ENCODE assay signal across 17 cellular contexts in genomic region chr1:17161137-17161700, GRCh38. TPM values are rescaled to one million over a fixed set of nuclear protein-coding genes. Genes with fewer than 3 reads are reported as not detected.
DNase-seq lines count a peak whose midpoint lies in the region; ATAC-seq, FAIRE-seq and TF ChIP-seq lines count a peak whose summit lies in the region.
"Had no signal": no experiment of that assay in that cellular context is flagged by ENCODE, and none has a peak within 500 bp of the region (broad histone marks: within the 10 kb centered on the region; RNA-seq: fewer than 3 reads in every experiment).

No MANE protein-coding gene starts in this region.

- ATAC-seq in activated CD8-positive, alpha-beta memory T cell treated with anti-CD3 and anti-CD28 coated beads, Interleukin-2, amount 10 ng/mL, durations not matched to agents 7 days and 5 days: no peak
- peak; percentile 84 for ATAC-seq in K562
- peak; percentile 48 for ATAC-seq in upper lobe of right lung
- no peak for ATAC-seq in foreskin keratinocyte

- in situ Hi-C loops in K562 (cut with MboI): no loop called here

- H3K4me2 ChIP-seq in K562 (ENCODE audit: insufficient read depth, low read length): peak overlapping the region; percentile 31; the same call in 1 of the 2 replicates

- peaks cover 6% of the 10 kb centered on the region for H3K4me1 Mint-ChIP-seq in activated CD8-positive, alpha-beta memory T cell treated with anti-CD3 and anti-CD28 coated beads, Interleukin-2, amount 10 ng/mL, durations not matched to agents 7 days and 5 days
- H3K4me1 Mint-ChIP-seq: mesothelial cell of epicardium had no signal

- no peaks in the 10 kb centered on the region for H3K79me2 ChIP-seq in K562 (ENCODE audit: control insufficient read depth, insufficient read depth, low read length)

- BruUV-seq in K562 (replicated peaks; lab: Mats Ljungman, UMichigan): no TSS peak

- H2AFZ ChIP-seq in K562 (ENCODE audit: low read depth, low read length): peak overlapping the region; percentile 85

- TF ChIP-seq RAD21 in K562 (CRISPR knock-in tag; conservative IDR thresholded peaks at IDR 0.05 in 1 of 2, IDR thresholded peaks at IDR 0.05 in 1 of 2): no peak

- TF ChIP-seq EP300 in K562 (IDR thresholded peaks at IDR 0.05; ENCODE audit: low read length): no peak

- no peak overlapping the region for H3K4me3 Mint-ChIP-seq in activated CD8-positive, alpha-beta memory T cell treated with anti-CD3 and anti-CD28 coated beads, Interleukin-2, amount 10 ng/mL, durations not matched to agents 7 days and 5 days
- H3K4me3 Mint-ChIP-seq: activated naive CD8-positive, alpha-beta T cell treated with anti-CD3 and anti-CD28 coated beads for 36 hours; mesothelial cell of epicardium; T-helper 2 cell treated with Interferon-gamma antibody and Interleukin-4, amounts not matched to agents 5 μg/mL and 100 μg/mL, for 36 hours had no signal

- no peaks in the 10 kb centered on the region; the same call in 1 of the 2 replicates for H4K20me1 ChIP-seq in K562 (replicated peaks; ENCODE audit: control insufficient read depth, insufficient read depth, low read length)

- TF ChIP-seq CTCF in K562 (IDR thresholded peaks at IDR 0.05 in 2 of 3, conservative IDR thresholded peaks at IDR 0.05 in 1 of 3; ENCODE audit: insufficient read depth in 2 of 3, low read depth in 1 of 3, low read length in 3 of 3) (no peak), upper lobe of right lung (IDR thresholded peaks at IDR 0.05) (no peak), RWPE1 (conservative IDR thresholded peaks at IDR 0.05; ENCODE audit: low read depth) (no peak), foreskin keratinocyte (conservative IDR thresholded peaks at IDR 0.05) (no peak)

- peaks cover 2% of the 10 kb centered on the region for H3K9me3 Mint-ChIP-seq in activated CD8-positive, alpha-beta memory T cell treated with anti-CD3 and anti-CD28 coated beads, Interleukin-2, amount 10 ng/mL, durations not matched to agents 7 days and 5 days (ENCODE audit: low read depth)

- intact Hi-C loops in K562 (cut with micrococcal nuclease): no loop called here
- intact Hi-C loops in upper lobe of right lung (cut with DNase I): no loop called here

- H3K4me3 ChIP-seq in K562 (no peak overlapping the region), upper lobe of right lung (no peak overlapping the region)
- H3K4me3 ChIP-seq: prostate gland, uterus had no signal

- H3K9ac ChIP-seq in K562 (ENCODE audit: insufficient read depth in 1 of 2, low read depth in 2 of 2, low read length in 2 of 2): no peak overlapping the region

- no peaks in the 10 kb centered on the region for H3K9me1 ChIP-seq in K562 (ENCODE audit: control insufficient read depth, insufficient read depth, low read length)

- DNase-seq in activated CD8-positive, alpha-beta memory T cell treated with anti-CD3 and anti-CD28 coated beads, Interleukin-2, amount 10 ng/mL, durations not matched to agents 7 days and 5 days: peak; percentile 45
- no peak for DNase-seq in activated CD8-positive, alpha-beta memory T cell treated with anti-CD3 and anti-CD28 coated beads, Interleukin-2, amount 50 U/mL, for 4 hours
- DNase-seq in NAMALWA (ENCODE audit: low spot score) (peak; percentile 54), K562 (ENCODE audit: extremely low read depth in 1 of 4, low spot score in 3 of 4) (peak in 2 of 4 experiments; percentile 21 to 41), upper lobe of right lung (no peak), RWPE1 (ENCODE audit: low spot score) (no peak), foreskin keratinocyte (no peak), NCI-H2227 (lab: John Stamatoyannopoulos, UW; ENCODE audit: unreplicated experiment) (no peak)
- DNase-seq: activated naive CD8-positive, alpha-beta T cell treated with anti-CD3 and anti-CD28 coated beads for 36 hours; DMS153; NCI-H2029; stimulated activated CD8-positive, alpha-beta memory T cell treated with anti-CD3 and anti-CD28 coated beads, Interleukin-4, amount 100 ng/mL, for 48 hours; uterus had no signal

- no peaks in the 10 kb centered on the region for H3K27me3 Mint-ChIP-seq in activated CD8-positive, alpha-beta memory T cell treated with anti-CD3 and anti-CD28 coated beads, Interleukin-2, amount 10 ng/mL, durations not matched to agents 7 days and 5 days
- H3K27me3 Mint-ChIP-seq: activated naive CD8-positive, alpha-beta T cell treated with anti-CD3 and anti-CD28 coated beads for 36 hours had no signal

- no peak for TF ChIP-seq POLR2A in K562 (conservative IDR thresholded peaks at IDR 0.05)

- H3K27ac Mint-ChIP-seq in activated CD8-positive, alpha-beta memory T cell treated with anti-CD3 and anti-CD28 coated beads, Interleukin-2, amount 10 ng/mL, durations not matched to agents 7 days and 5 days: no peak overlapping the region
- H3K27ac Mint-ChIP-seq: activated naive CD8-positive, alpha-beta T cell treated with anti-CD3 and anti-CD28 coated beads for 36 hours; mesothelial cell of epicardium; T-helper 2 cell treated with Interferon-gamma antibody and Interleukin-4, amounts not matched to agents 5 μg/mL and 100 μg/mL, for 36 hours had no signal

- H3K4me1 ChIP-seq in K562 (replicated peaks in 1 of 2; ENCODE audit: control insufficient read depth in 2 of 2, insufficient read depth in 2 of 2, low read length in 2 of 2) (no peaks in the 10 kb centered on the region), upper lobe of right lung (no peaks in the 10 kb centered on the region), foreskin keratinocyte (no peaks in the 10 kb centered on the region)
- H3K4me1 ChIP-seq: prostate gland, uterus had no signal

- WGBS in K562 (ENCODE audit: insufficient coverage, low coverage, missing lambda C conversion rate): 12% methylated on average over 3 of the region's 3 CpGs

- H3K27ac ChIP-seq in K562 (ENCODE audit: extremely low read depth, low read depth, low read length) (no peak overlapping the region), upper lobe of right lung (no peak overlapping the region), RWPE1 (no peak overlapping the region; the same call in 1 of the 2 replicates), foreskin keratinocyte (no peak overlapping the region)
- H3K27ac ChIP-seq: prostate gland, uterus had no signal

- POLR2A ChIA-PET in K562 (lab: Yijun Ruan, JAX): interaction anchor here (1.5 kb wide), 1 partner anchor 12 kb away, joined by 3 read pairs; no protein-coding TSS in a partner anchor
- POLR2A ChIA-PET in RWPE1 (lab: Yijun Ruan, JAX; ENCODE audit: low non-redundant PET): interaction anchor here (1.1 kb wide), 1 partner anchor 17 kb away, joined by 11 read pairs; no protein-coding TSS in a partner anchor

- no peaks in the 10 kb centered on the region for H3K36me3 ChIP-seq in K562 (ENCODE audit: control insufficient read depth, insufficient read depth, low read length)
- H3K36me3 ChIP-seq in upper lobe of right lung: no peaks in the 10 kb centered on the region
- H3K36me3 ChIP-seq: prostate gland, uterus had no signal

- peaks cover 14 to 31% of the 10 kb centered on the region in 2 experiments; a peak in 4 of 5 replicates for H3K27me3 ChIP-seq in K562 (ENCODE audit: control insufficient read depth in 2 of 2, insufficient read depth in 2 of 2, low read length in 2 of 2)
- no peaks in the 10 kb centered on the region for H3K27me3 ChIP-seq in upper lobe of right lung
- H3K27me3 ChIP-seq in foreskin keratinocyte: no peaks in the 10 kb centered on the region
- H3K27me3 ChIP-seq: uterus had no signal

- CTCF ChIA-PET in activated CD8-positive, alpha-beta memory T cell treated with anti-CD3 and anti-CD28 coated beads, Interleukin-2, amount 10 ng/mL, durations not matched to agents 7 days and 5 days (lab: Charles Lee): no interaction called here
- CTCF ChIA-PET in K562 (lab: Yijun Ruan, JAX; ENCODE audit: low intra/inter-chr PET ratio) (no interaction called here), RWPE1 (lab: Yijun Ruan, JAX) (no interaction called here)

- H3K9me3 ChIP-seq in K562 (replicated peaks; ENCODE audit: control insufficient read depth, insufficient read depth, low read depth, low read length) (no peaks in the 10 kb centered on the region), upper lobe of right lung (peaks cover 2% of the 10 kb centered on the region)
- H3K9me3 ChIP-seq: prostate gland, uterus had no signal

- peak; percentile 90 for FAIRE-seq in K562 (lab: Jason Lieb, UNC)
- FAIRE-seq: colon had no signal

- H3K36me3 Mint-ChIP-seq in activated CD8-positive, alpha-beta memory T cell treated with anti-CD3 and anti-CD28 coated beads, Interleukin-2, amount 10 ng/mL, durations not matched to agents 7 days and 5 days: no peaks in the 10 kb centered on the region
- H3K36me3 Mint-ChIP-seq: activated naive CD8-positive, alpha-beta T cell treated with anti-CD3 and anti-CD28 coated beads for 36 hours had no signal

RNA-seq across cellular contexts. Expression of gene PADI2, which starts 42.0 kb away (rescaled TPM):
- total RNA-seq in activated CD8-positive, alpha-beta memory T cell treated with anti-CD3 and anti-CD28 coated beads, Interleukin-2, amount 10 ng/mL, durations not matched to agents 7 days and 5 days: under 1 TPM; 0.09 to 0.23 TPM
- not detected in 2 replicates for total RNA-seq in K562 (2011; cell fraction: chromatin; rRNA removed; ENCODE audit: low replicate concordance)
- not detected in 2 replicates for total RNA-seq in K562 (2011; cell fraction: nucleolus; rRNA removed)
- total RNA-seq in K562 (2011; cell fraction: nucleoplasm; rRNA removed): not detected in 2 replicates
- total RNA-seq in K562 (2014; rRNA removed) (not detected in 2 replicates), K562 (2014; rRNA removed; fragmentation: Illumina TruSeq; extraction: Trizol) (not detected in 2 replicates), K562 (2015; rRNA removed; fragmentation: Illumina TruSeq; extraction: Trizol) (not detected in 2 replicates), K562 (2021) (0.11 and 0.13 TPM in 2 replicates), upper lobe of right lung (20.0 TPM), foreskin keratinocyte (0.56 and 0.95 TPM in 2 replicates)
- polyA plus RNA-seq in K562 (2011; rRNA removed) (0.01 TPM in 2 replicates), K562 (2014; fragmentation: Illumina TruSeq; extraction: Trizol) (not detected in 2 replicates), K562 (2014; fragmentation: Nextera tagmentation; extraction: Ambion mirVana) (under 1 TPM; 0.01 TPM), K562 (2014; rRNA removed) (not detected in 2 replicates), foreskin keratinocyte (0.45 TPM in 2 replicates)
- polyA plus RNA-seq in K562 (2011; cell fraction: cytosol; rRNA removed): 0.03 TPM in 1 of 2 replicates, not detected in the other
- polyA plus RNA-seq in K562 (2011; cell fraction: nucleus; rRNA removed): not detected in 2 replicates
- polyA plus RNA-seq in K562 (2012): 0.05 TPM in 1 of 2 replicates, not detected in the other
- not detected in 2 replicates for polyA minus RNA-seq in K562 (2011; rRNA and poly(A)+ RNA removed)
- not detected in 2 replicates for polyA minus RNA-seq in K562 (2011; cell fraction: cytosol; rRNA and poly(A)+ RNA removed)
- polyA minus RNA-seq in K562 (2011; cell fraction: nucleus; rRNA and poly(A)+ RNA removed): not detected in 2 replicates

RNA-seq across cellular contexts. Expression of gene PADI1, which starts 43.7 kb away (rescaled TPM):
- total RNA-seq in activated CD8-positive, alpha-beta memory T cell treated with anti-CD3 and anti-CD28 coated beads, Interleukin-2, amount 10 ng/mL, durations not matched to agents 7 days and 5 days: not detected
- total RNA-seq in K562 (2011; cell fraction: chromatin; rRNA removed; ENCODE audit: low replicate concordance): not detected in 2 replicates
- not detected in 2 replicates for total RNA-seq in K562 (2011; cell fraction: nucleolus; rRNA removed)
- not detected in 2 replicates for total RNA-seq in K562 (2011; cell fraction: nucleoplasm; rRNA removed)
- not detected in 2 replicates for total RNA-seq in K562 (2014; rRNA removed)
- total RNA-seq in K562 (2014; rRNA removed; fragmentation: Illumina TruSeq; extraction: Trizol): not detected in 2 replicates
- not detected in 2 replicates for total RNA-seq in K562 (2015; rRNA removed; fragmentation: Illumina TruSeq; extraction: Trizol)
- total RNA-seq in K562 (2021): not detected in 2 replicates
- not detected in 2 replicates for polyA plus RNA-seq in K562 (2011; rRNA removed)
- polyA plus RNA-seq in K562 (2011; cell fraction: cytosol; rRNA removed): not detected in 2 replicates
- not detected in 2 replicates for polyA plus RNA-seq in K562 (2011; cell fraction: nucleus; rRNA removed)
- 0.03 TPM in 1 of 2 replicates, not detected in the other for polyA plus RNA-seq in K562 (2012)
- polyA plus RNA-seq in K562 (2014; fragmentation: Illumina TruSeq; extraction: Trizol): not detected in 2 replicates
- polyA plus RNA-seq in K562 (2014; fragmentation: Nextera tagmentation; extraction: Ambion mirVana): not detected
- not detected in 2 replicates for polyA plus RNA-seq in K562 (2014; rRNA removed)
- not detected in 2 replicates for polyA minus RNA-seq in K562 (2011; rRNA and poly(A)+ RNA removed)
- not detected in 2 replicates for polyA minus RNA-seq in K562 (2011; cell fraction: cytosol; rRNA and poly(A)+ RNA removed)
- polyA minus RNA-seq in K562 (2011; cell fraction: nucleus; rRNA and poly(A)+ RNA removed): not detected in 2 replicates
- total RNA-seq in upper lobe of right lung: not detected
- total RNA-seq in foreskin keratinocyte: 0.42 and 0.75 TPM in 2 replicates
- polyA plus RNA-seq in foreskin keratinocyte: 0.30 and 0.43 TPM in 2 replicates
- total RNA-seq: activated naive CD8-positive, alpha-beta T cell treated with anti-CD3 and anti-CD28 coated beads for 36 hours; mesothelial cell of epicardium had no signal

Comparison
In these comparisons a context has a peak if more than half of its experiments do, and no peak if none do; other contexts are left out.
1. DNase-seq: peak in activated CD8-positive, alpha-beta memory T cell treated with anti-CD3 and anti-CD28 coated beads, Interleukin-2, amount 10 ng/mL, durations not matched to agents 7 days and 5 days (single experiment) and NAMALWA (single experiment); none in activated CD8-positive, alpha-beta memory T cell treated with anti-CD3 and anti-CD28 coated beads, Interleukin-2, amount 50 U/mL, for 4 hours (single experiment), upper lobe of right lung (single experiment), RWPE1 (single experiment), foreskin keratinocyte (0 of 2) and NCI-H2227 (single experiment).
2. ATAC-seq: peak in K562 (single experiment) and upper lobe of right lung (single experiment); none in activated CD8-positive, alpha-beta memory T cell treated with anti-CD3 and anti-CD28 coated beads, Interleukin-2, amount 10 ng/mL, durations not matched to agents 7 days and 5 days (single experiment) and foreskin keratinocyte (single experiment).
3. RNA of gene PADI2, which starts 42.0 kb away (total RNA-seq): 20.0 TPM in upper lobe of right lung (single experiment); 0.56 to 0.95 TPM in foreskin keratinocyte, 0.09 to 0.23 TPM in activated CD8-positive, alpha-beta memory T cell treated with anti-CD3 and anti-CD28 coated beads, Interleukin-2, amount 10 ng/mL, durations not matched to agents 7 days and 5 days and 0.11 to 0.13 TPM in K562; every median in the first group is over 10 times any median in the second.